In the genomic region with DNA sequence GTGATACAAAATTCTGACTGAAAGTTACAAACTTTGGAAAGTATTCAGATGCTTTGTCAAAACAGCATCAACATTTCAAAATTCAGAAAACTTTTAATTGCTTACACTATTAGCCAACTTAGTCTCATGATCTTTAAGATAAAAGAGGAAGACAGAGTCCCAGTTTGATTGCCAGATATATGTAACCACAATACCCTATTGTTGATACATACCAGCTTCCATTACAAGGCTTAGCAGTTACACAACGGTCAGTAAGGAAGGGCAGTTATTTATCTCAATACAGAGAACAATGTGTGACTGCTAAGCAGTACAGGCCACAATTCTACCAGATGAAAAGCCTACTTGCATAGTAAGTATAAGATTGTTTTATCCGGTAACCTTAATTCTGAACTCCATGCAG, we compare ENCODE assay signal across 32 cellular contexts.
"Had no signal": no experiment of that assay in that cellular context is flagged by ENCODE, and none has a peak within 500 bp of the region (broad histone marks: within the 10 kb centered on the region; RNA-seq: fewer than 3 reads in every experiment).

No MANE protein-coding gene starts in this region.

- H3K9me3 ChIP-seq: esophagus squamous epithelium, gastrocnemius medialis, mucosa of descending colon, suprapubic skin, upper lobe of right lung had no signal

- ATAC-seq: activated CD4-positive, CD25-positive, alpha-beta regulatory T cell treated with anti-CD3 and anti-CD28 coated beads, Interleukin-2, amount 50 U/mL, for 24 hours; gastrocnemius medialis; left lung; mucosa of descending colon; right cardiac atrium; upper lobe of right lung had no signal

- H3K27ac Mint-ChIP-seq: nephron; T-helper 2 cell treated with Interferon-gamma antibody and Interleukin-4, amounts not matched to agents 5 μg/mL and 100 μg/mL, for 36 hours had no signal

- H3K27ac ChIP-seq: breast epithelium, epithelial cell of prostate, esophagus squamous epithelium, gastrocnemius medialis, left lung, spleen, suprapubic skin, tibial artery, upper lobe of right lung, VCaP had no signal

- FAIRE-seq: endometrium, islet of Langerhans, TTC549 had no signal

- H3K4me3 Mint-ChIP-seq: central memory CD8-positive, alpha-beta T cell; nephron; T-helper 2 cell treated with Interferon-gamma antibody and Interleukin-4, amounts not matched to agents 5 μg/mL and 100 μg/mL, for 36 hours had no signal

- H3K4me1 ChIP-seq: breast epithelium, esophagus squamous epithelium, gastrocnemius medialis, left lung, spleen, suprapubic skin, tibial artery, upper lobe of right lung had no signal

- H3K4me1 Mint-ChIP-seq: central memory CD8-positive, alpha-beta T cell; nephron had no signal

- H3K4me3 ChIP-seq: breast epithelium, esophagus squamous epithelium, gastrocnemius medialis, left lung, lung, mucosa of descending colon, spleen, suprapubic skin, tibial artery, upper lobe of right lung had no signal

- H3K27me3 Mint-ChIP-seq: central memory CD8-positive, alpha-beta T cell had no signal

- DNase-seq: activated CD4-positive, alpha-beta T cell treated with anti-CD3 and anti-CD28 coated beads for 48 hours; activated CD4-positive, alpha-beta T cell treated with anti-CD3 and anti-CD28 coated beads, Interleukin-2, amount 50 U/mL, for 48 hours; activated CD8-positive, alpha-beta memory T cell treated with anti-CD3 and anti-CD28 coated beads for 24 hours; activated CD8-positive, alpha-beta memory T cell treated with anti-CD3 and anti-CD28 coated beads, Interleukin-2, amount 50 U/mL, for 4 hours; activated gamma-delta T cell; activated naive CD4-positive, alpha-beta T cell treated with anti-CD3 and anti-CD28 coated beads, Interleukin-2, amount 50 U/mL, for 16 hours; activated T-cell treated with anti-CD3 and anti-CD28 coated beads, Interleukin-2, amount 50 U/mL, for 1 hour; dermis blood vessel endothelial cell; effector CD4-positive, alpha-beta T cell; esophagus squamous epithelium; gastrocnemius medialis; glutamatergic neuron; left lung; mucosa of descending colon; posterior cingulate gyrus; right cardiac atrium; spleen; stimulated activated naive CD4-positive, alpha-beta T cell; tibial artery; upper lobe of right lung had no signal
